In genomic region chr4:185019451-185020292, GRCh38 we compare ENCODE assay signal across 1 cellular context.
TF ChIP-seq lines count a peak whose summit lies in the region.

No MANE protein-coding gene starts in this region.

TF ChIP-seq in SK-N-SH, 30 proteins besides CTCF, POLR2A, EP300 and RAD21 (continued from another document):
- TF ChIP-seq PBX3 (IDR thresholded peaks at IDR 0.05) = no peak
